Comparison of ENCODE assay signal across 1 cellular context in the genomic region with DNA sequence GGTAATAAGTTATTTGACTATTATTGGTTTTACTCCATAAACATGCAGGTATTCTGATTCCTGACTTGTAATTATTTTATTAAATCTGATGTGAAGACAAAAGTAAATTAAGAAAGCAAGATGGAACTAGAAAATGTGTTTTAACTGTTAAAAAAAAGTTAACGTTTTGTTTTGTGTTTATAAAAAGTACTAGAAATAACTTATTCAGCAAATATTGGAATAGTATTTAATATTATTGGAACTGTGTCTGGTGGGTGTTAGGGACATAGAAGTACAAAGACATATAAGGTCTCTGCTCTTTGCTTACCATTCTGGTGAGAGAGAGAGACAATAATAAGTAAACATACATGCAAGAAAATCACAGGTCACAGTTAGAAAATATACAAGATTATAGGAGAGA.
TF ChIP-seq lines count a peak whose summit lies in the region.

No MANE protein-coding gene starts in this region.

TF ChIP-seq in A549, 52 proteins besides CTCF, POLR2A, EP300 and RAD21:
- TF ChIP-seq MAFK (IDR thresholded peaks at IDR 0.05; ENCODE audit: partially characterized antibody) (peak; percentile 24), CBX8 (IDR thresholded peaks at IDR 0.05) (no peak), SREBF2 (IDR thresholded peaks at IDR 0.05) (no peak)
